Comparison of ENCODE assay signal across 8 cellular contexts in genomic region chr19:57351867-57352266, GRCh38. TPM values are rescaled to one million over a fixed set of nuclear protein-coding genes. Genes with fewer than 3 reads are reported as not detected.
DNase-seq lines count a peak whose midpoint lies in the region; ATAC-seq and TF ChIP-seq lines count a peak whose summit lies in the region.

No MANE protein-coding gene starts in this region.

- in situ Hi-C loops in HAP-1 (cut with MboI; ENCODE audit: low sequenced_read_pairs) = no loop called here

- H3K9me3 Mint-ChIP-seq in WTC11 = no peaks in the 10 kb centered on the region
- peaks cover 24% of the 10 kb centered on the region for H3K9me3 Mint-ChIP-seq in stimulated activated effector memory CD8-positive, alpha-beta T cell treated with anti-CD3 and anti-CD28 coated beads, Interleukin-12 subunit alpha, Interleukin-12 subunit beta, amount 100 ng/mL, for 72 hours

- peaks cover 27% of the 10 kb centered on the region for H3K36me3 Mint-ChIP-seq in WTC11
- H3K36me3 Mint-ChIP-seq in stimulated activated effector memory CD8-positive, alpha-beta T cell treated with anti-CD3 and anti-CD28 coated beads, Interleukin-12 subunit alpha, Interleukin-12 subunit beta, amount 100 ng/mL, for 72 hours = peaks cover 29% of the 10 kb centered on the region

- H3K27me3 ChIP-seq in HAP-1 (ENCODE audit: low read depth) (no peaks in the 10 kb centered on the region), right atrium auricular region (no peaks in the 10 kb centered on the region)

- CTCF ChIA-PET in WTC11 (lab: Charles Lee) = interaction anchor here (0.6 kb wide), 1 partner anchor 32 kb away, joined by 5 read pairs; the partner anchor contains the start of gene ZNF543

- H3K4me3 ChIP-seq in HAP-1 (peak overlapping the region; percentile 89), right atrium auricular region (peak overlapping the region; percentile 87 to 98)

- peak overlapping the region; percentile 87 for H3K4me3 Mint-ChIP-seq in WTC11
- H3K4me3 Mint-ChIP-seq in stimulated activated effector memory CD8-positive, alpha-beta T cell treated with anti-CD3 and anti-CD28 coated beads, Interleukin-12 subunit alpha, Interleukin-12 subunit beta, amount 100 ng/mL, for 72 hours = peak overlapping the region; percentile 96

- peaks cover 8% of the 10 kb centered on the region for H3K27me3 Mint-ChIP-seq in WTC11 (ENCODE audit: low read depth)

- H3K27ac Mint-ChIP-seq in WTC11 = peak overlapping the region; percentile 93
- peak overlapping the region; percentile 95 for H3K27ac Mint-ChIP-seq in stimulated activated effector memory CD8-positive, alpha-beta T cell treated with anti-CD3 and anti-CD28 coated beads, Interleukin-12 subunit alpha, Interleukin-12 subunit beta, amount 100 ng/mL, for 72 hours

- DNase-seq in HAP-1 (ENCODE audit: low spot score in 2 of 2) (no peak), WTC11 (ENCODE audit: low spot score) (no peak), right atrium auricular region (ENCODE audit: low spot score) (no peak), COLO668 (lab: John Stamatoyannopoulos, UW; ENCODE audit: unreplicated experiment) (no peak), hippocampal formation (lab: John Stamatoyannopoulos, UW) (no peak)
- no peak for DNase-seq in stimulated activated effector memory CD8-positive, alpha-beta T cell treated with anti-CD3 and anti-CD28 coated beads, Interleukin-12 subunit alpha, Interleukin-12 subunit beta, amount 100 ng/mL, for 72 hours (ENCODE audit: low spot score in 2 of 2)
- DNase-seq in activated CD4-positive, CD25-positive, alpha-beta regulatory T cell (lab: John Stamatoyannopoulos, UW) = no peak

- TF ChIP-seq CTCF in WTC11 (IDR thresholded peaks at IDR 0.05) = no peak
- TF ChIP-seq CTCF in right atrium auricular region (IDR thresholded peaks at IDR 0.05) = no peak

- H3K36me3 ChIP-seq in HAP-1 (replicated peaks) = peaks cover 30% of the 10 kb centered on the region
- peaks cover 29% of the 10 kb centered on the region for H3K36me3 ChIP-seq in right atrium auricular region

- H3K4me1 ChIP-seq in HAP-1 = peaks cover 7% of the 10 kb centered on the region
- peaks cover 0 to 33% of the 10 kb centered on the region in 2 donors for H3K4me1 ChIP-seq in right atrium auricular region

- peak overlapping the region; percentile 82 to 89 for H3K27ac ChIP-seq in right atrium auricular region

- ATAC-seq in WTC11 = no peak
- no peak for ATAC-seq in stimulated activated effector memory CD8-positive, alpha-beta T cell treated with anti-CD3 and anti-CD28 coated beads, Interleukin-12 subunit alpha, Interleukin-12 subunit beta, amount 100 ng/mL, for 72 hours
- no peak for ATAC-seq in HG03108 (IDR thresholded peaks at IDR 0.05; ENCODE audit: unreplicated experiment)

- H3K4me1 Mint-ChIP-seq in WTC11 = peaks cover 20% of the 10 kb centered on the region
- peaks cover 31% of the 10 kb centered on the region for H3K4me1 Mint-ChIP-seq in stimulated activated effector memory CD8-positive, alpha-beta T cell treated with anti-CD3 and anti-CD28 coated beads, Interleukin-12 subunit alpha, Interleukin-12 subunit beta, amount 100 ng/mL, for 72 hours

- POLR2A ChIA-PET in WTC11 (lab: Charles Lee) = no interaction called here

- H3K9me3 ChIP-seq in HAP-1 = peaks cover 5% of the 10 kb centered on the region; the same call in 1 of the 2 replicates
- H3K9me3 ChIP-seq in right atrium auricular region = peaks cover 0 to 13% of the 10 kb centered on the region in 2 donors

TF ChIP-seq in WTC11, 78 proteins besides CTCF, POLR2A, EP300 and RAD21:
- no peak for TF ChIP-seq GTF2I (CRISPR knock-in tag; conservative IDR thresholded peaks at IDR 0.05)
- no peak for TF ChIP-seq MLX (CRISPR knock-in tag; IDR thresholded peaks at IDR 0.05)
- no peak for TF ChIP-seq CREM (CRISPR knock-in tag; IDR thresholded peaks at IDR 0.05)
- TF ChIP-seq TEAD1 (CRISPR knock-in tag; IDR thresholded peaks at IDR 0.05) = no peak

RNA-seq across cellular contexts. Expression of gene ZNF304, which starts 0.8 kb away (rescaled TPM):
- total RNA-seq in WTC11 (2021) = 10.4 to 11.0 TPM (median 10.8 TPM) in 3 replicates
- 1 to 10 TPM; 6.6 to 8.2 TPM for total RNA-seq in right atrium auricular region

RNA-seq across cellular contexts. Expression of gene TRAPPC2B, which starts 11.5 kb away (rescaled TPM):
- total RNA-seq in WTC11 (2021) = 10.5 to 11.7 TPM (median 10.5 TPM) in 3 replicates
- 10 to 100 TPM; 16.2 to 23.1 TPM for total RNA-seq in right atrium auricular region

RNA-seq across cellular contexts. Expression of gene ZNF547, which starts 11.5 kb away (rescaled TPM):
- total RNA-seq in WTC11 (2021) = 2.3 to 2.7 TPM (median 2.4 TPM) in 3 replicates
- 1 to 10 TPM; 2.4 to 3.5 TPM for total RNA-seq in right atrium auricular region

RNA-seq across cellular contexts. Expression of gene ZNF543, which starts 31.6 kb away (rescaled TPM):
- total RNA-seq in WTC11 (2021) = 8.3 to 8.9 TPM (median 8.4 TPM) in 3 replicates
- 1 to 10 TPM; 6.0 to 7.8 TPM for total RNA-seq in right atrium auricular region

RNA-seq across cellular contexts. Expression of gene ZNF548, which starts 37.8 kb away (rescaled TPM):
- 10.8 to 14.2 TPM (median 11.3 TPM) in 3 replicates for total RNA-seq in WTC11 (2021)
- total RNA-seq in right atrium auricular region = 10 to 100 TPM; 11.1 to 18.3 TPM
